3 cellular contexts compared by ENCODE assay signal in genomic region chr11:76307978-76308747, GRCh38.
TF ChIP-seq lines count a peak whose summit lies in the region.

No MANE protein-coding gene starts in this region.

TF ChIP-seq in GM23338, 12 proteins besides CTCF, POLR2A, EP300 and RAD21 (continued from another document and continues in another):
- TF ChIP-seq REST (IDR thresholded peaks at IDR 0.05; ENCODE audit: unreplicated experiment) (no peak), POLR2AphosphoS5 (IDR thresholded peaks at IDR 0.05; ENCODE audit: low read depth) (no peak)

TF ChIP-seq in K562, 482 proteins besides CTCF, POLR2A, EP300 and RAD21 (continued from another document):
- TF ChIP-seq ZFP91 (CRISPR knock-in tag; IDR thresholded peaks at IDR 0.05) (no peak), DLX4 (CRISPR knock-in tag; IDR thresholded peaks at IDR 0.05) (no peak), CEBPB (tag; IDR thresholded peaks at IDR 0.05) (no peak), ZKSCAN8 (CRISPR knock-in tag; IDR thresholded peaks at IDR 0.05) (0 out of 2 replicates have a peak, but pooled peaks have one; percentile 37), KAT8 (IDR thresholded peaks at IDR 0.05; ENCODE audit: low read depth) (no peak)

TF ChIP-seq in SK-N-SH treated with all-trans-retinoic acid at 6 μM for 48 hours, 23 proteins besides CTCF, POLR2A, EP300 and RAD21:
- TF ChIP-seq POU6F1 (CRISPR knock-in tag; IDR thresholded peaks at IDR 0.05; ENCODE audit: borderline replicate concordance, low read depth) (no peak), TSHZ2 (CRISPR knock-in tag; IDR thresholded peaks at IDR 0.05) (no peak), OSR1 (CRISPR knock-in tag; IDR thresholded peaks at IDR 0.05) (no peak), RARB (CRISPR knock-in tag; IDR thresholded peaks at IDR 0.05) (no peak), SNAI2 (CRISPR knock-in tag; IDR thresholded peaks at IDR 0.05) (no peak), ZNF70 (CRISPR knock-in tag; IDR thresholded peaks at IDR 0.05) (no peak), ZNF565 (CRISPR knock-in tag; conservative IDR thresholded peaks at IDR 0.05; ENCODE audit: low read depth) (no peak), TCF4 (CRISPR knock-in tag; IDR thresholded peaks at IDR 0.05; ENCODE audit: borderline replicate concordance) (no peak), PATZ1 (CRISPR knock-in tag; IDR thresholded peaks at IDR 0.05; ENCODE audit: borderline replicate concordance) (no peak), CREB5 (CRISPR knock-in tag; IDR thresholded peaks at IDR 0.05; ENCODE audit: low read depth) (no peak), ZC3H10 (CRISPR knock-in tag; IDR thresholded peaks at IDR 0.05) (no peak), TOX (CRISPR knock-in tag; IDR thresholded peaks at IDR 0.05; ENCODE audit: borderline replicate concordance) (no peak), ESRRG (CRISPR knock-in tag; IDR thresholded peaks at IDR 0.05) (no peak), CSDC2 (CRISPR knock-in tag; IDR thresholded peaks at IDR 0.05) (no peak), PPARA (CRISPR knock-in tag; IDR thresholded peaks at IDR 0.05; ENCODE audit: borderline replicate concordance) (no peak)
TF ChIP-seq in SK-N-SH treated with all-trans-retinoic acid at 6 μM for 48 hours: peak in this region for 0.
